Comparison of ENCODE assay signal across 15 cellular contexts in genomic region chr2:171652411-171652775, GRCh38. TPM values are rescaled to one million over a fixed set of nuclear protein-coding genes. Genes with fewer than 3 reads are reported as not detected.
A peak's percentile ranks its signal among the peaks of the same experiment; 100 is the strongest.
DNase-seq lines count a peak whose midpoint lies in the region; ATAC-seq, FAIRE-seq and TF ChIP-seq lines count a peak whose summit lies in the region.
"Had no signal": no experiment of that assay in that cellular context is flagged by ENCODE, and none has a peak within 500 bp of the region (broad histone marks: within the 10 kb centered on the region; RNA-seq: fewer than 3 reads in every experiment).

No MANE protein-coding gene starts in this region.

- no peaks in the 10 kb centered on the region for H3K36me3 ChIP-seq in pancreas
- H3K36me3 ChIP-seq: BLaER1, left ventricle myocardium inferior had no signal

- H3K4me3 ChIP-seq in pancreas, result no peak overlapping the region
- H3K4me3 ChIP-seq: BLaER1, left ventricle myocardium inferior had no signal

- H3K4me1 Mint-ChIP-seq in chondrocyte (ENCODE audit: low read depth) (peaks cover 7% of the 10 kb centered on the region), immature natural killer cell (no peaks in the 10 kb centered on the region)

- H3K36me3 Mint-ChIP-seq in chondrocyte (ENCODE audit: low read depth) (peaks cover 16% of the 10 kb centered on the region), immature natural killer cell (peaks cover 0 to 7% (median 0%) of the 10 kb centered on the region in 3 donors)

- no peak for FAIRE-seq in pancreas (lab: Jason Lieb, UNC)

- intact Hi-C loops in pancreas (cut with DNase I), result no loop called here

- H3K9me3 Mint-ChIP-seq in chondrocyte (ENCODE audit: low read depth), result peaks cover 33% of the 10 kb centered on the region
- peaks cover 0 to 11% (median 9%) of the 10 kb centered on the region in 6 donors for H3K9me3 Mint-ChIP-seq in immature natural killer cell

- no peaks in the 10 kb centered on the region for H3K4me1 ChIP-seq in pancreas
- H3K4me1 ChIP-seq: left ventricle myocardium inferior had no signal

- no peaks in the 10 kb centered on the region for H3K9me3 ChIP-seq in pancreas

- H3K27me3 Mint-ChIP-seq in chondrocyte (ENCODE audit: low read depth), result peaks cover 5% of the 10 kb centered on the region
- peaks cover 6 to 15% (median 15%) of the 10 kb centered on the region in 3 donors for H3K27me3 Mint-ChIP-seq in immature natural killer cell (ENCODE audit: low read depth in 3 of 3)

- TF ChIP-seq CTCF in chondrocyte (IDR thresholded peaks at IDR 0.05), result no peak
- TF ChIP-seq CTCF in pancreas (IDR thresholded peaks at IDR 0.05), result no peak

- no peak overlapping the region for H3K4me3 Mint-ChIP-seq in chondrocyte (ENCODE audit: unreplicated experiment)
- no peak overlapping the region for H3K4me3 Mint-ChIP-seq in immature natural killer cell
- H3K4me3 Mint-ChIP-seq: effector memory CD8-positive, alpha-beta T cell; stimulated activated naive CD8-positive, alpha-beta T cell treated with anti-CD3 and anti-CD28 coated beads, Interleukin-15, Interleukin-2, amounts not matched to agents 100 ng/mL and 50 ng/mL, for 24 hours had no signal

- ATAC-seq in GM19463 (IDR thresholded peaks at IDR 0.05; ENCODE audit: unreplicated experiment) (peak; percentile 93), HG03342 (IDR thresholded peaks at IDR 0.05; ENCODE audit: unreplicated experiment) (peak; percentile 78), pancreas (no peak)
- ATAC-seq: effector memory CD8-positive, alpha-beta T cell; right cardiac atrium had no signal

- H3K27ac ChIP-seq in pancreas, result no peak overlapping the region
- H3K27ac ChIP-seq: BLaER1, left ventricle myocardium inferior had no signal

- H3K27me3 ChIP-seq in pancreas, result no peaks in the 10 kb centered on the region
- H3K27me3 ChIP-seq: BLaER1 had no signal

- peak overlapping the region; percentile 9 for H3K27ac Mint-ChIP-seq in chondrocyte (ENCODE audit: unreplicated experiment)
- H3K27ac Mint-ChIP-seq in immature natural killer cell, result no peak overlapping the region
- H3K27ac Mint-ChIP-seq: effector memory CD8-positive, alpha-beta T cell; stimulated activated naive CD8-positive, alpha-beta T cell treated with anti-CD3 and anti-CD28 coated beads, Interleukin-15, Interleukin-2, amounts not matched to agents 100 ng/mL and 50 ng/mL, for 24 hours had no signal

- peak; percentile 76 for DNase-seq in EL
- DNase-seq in chondrocyte (ENCODE audit: low spot score), result no peak
- DNase-seq in pancreas, result no peak
- DNase-seq in NCI-H82 (lab: John Stamatoyannopoulos, UW), result no peak
- DNase-seq in immature natural killer cell, result no peak
- no peak for DNase-seq in HPDE6-E6E7 (ENCODE audit: extremely low spot score)
- DNase-seq: activated naive CD4-positive, alpha-beta T cell; effector memory CD8-positive, alpha-beta T cell; left ventricle myocardium inferior; NCI-H345; right cardiac atrium had no signal

RNA-seq across cellular contexts. Expression of gene DYNC1I2, which starts 34.9 kb away (rescaled TPM):
- total RNA-seq in chondrocyte (129 to 141 TPM (median 136 TPM) in 3 replicates), pancreas (10 to 100 TPM; 27.8 to 59.1 (median 36.4) TPM)
- polyA plus RNA-seq in pancreas (10 to 100 TPM; 23.7 to 48.8 TPM), immature natural killer cell (10 to 100 TPM; 19.6 to 31.8 (median 20.6) TPM)

Comparison
In these comparisons a context has a peak if more than half of its experiments do, and no peak if none do; other contexts are left out.
1. ATAC-seq: peak in GM19463 (single experiment) and HG03342 (single experiment); none in pancreas (0 of 4).